In the genomic region with DNA sequence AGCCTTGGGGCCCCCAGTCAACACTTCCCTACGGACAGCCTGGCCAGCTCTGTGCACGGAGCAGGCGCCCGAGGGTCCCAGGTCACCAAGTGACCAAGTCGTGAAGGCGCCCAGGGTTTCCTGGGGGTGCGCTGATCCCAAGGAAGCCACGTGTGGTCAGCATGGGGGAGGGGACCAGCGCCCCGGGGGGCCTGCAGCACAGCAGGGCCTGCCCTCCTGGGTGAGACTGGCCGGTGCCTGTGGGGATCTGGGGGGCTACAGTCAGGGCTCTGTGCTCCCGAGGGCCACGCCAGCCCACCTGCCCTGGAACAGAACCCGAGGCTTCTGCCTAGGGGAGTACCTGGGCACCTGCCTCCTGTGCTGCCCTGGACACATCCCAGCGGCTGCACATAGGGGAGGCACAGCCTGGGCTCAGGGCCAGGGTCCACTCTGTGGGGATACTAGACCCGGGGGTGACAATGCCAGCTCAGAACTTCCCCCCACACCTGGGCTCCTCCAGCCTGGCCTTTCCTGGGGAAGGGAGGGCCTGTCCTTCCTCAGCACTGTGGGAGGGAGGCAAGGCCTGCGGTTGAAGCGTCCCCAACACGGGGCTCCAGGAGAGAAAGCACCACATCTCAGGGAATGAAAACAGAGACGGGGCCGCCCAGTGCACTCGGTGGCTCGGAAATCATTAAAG, we compare ENCODE assay signal across 12 cellular contexts. TPM values are rescaled to one million over a fixed set of nuclear protein-coding genes. Genes with fewer than 3 reads are reported as not detected.
DNase-seq lines count a peak whose midpoint lies in the region; ATAC-seq and TF ChIP-seq lines count a peak whose summit lies in the region.
"Had no signal": no experiment of that assay in that cellular context is flagged by ENCODE, and none has a peak within 500 bp of the region (broad histone marks: within the 10 kb centered on the region; RNA-seq: fewer than 3 reads in every experiment).

No MANE protein-coding gene starts in this region.

- H3K4me3 Mint-ChIP-seq in activated naive CD8-positive, alpha-beta T cell treated with anti-CD3 and anti-CD28 coated beads, Interleukin-2, amount 10 ng/mL, durations not matched to agents 7 days and 5 days, result no peak overlapping the region
- no peak overlapping the region for H3K4me3 Mint-ChIP-seq in activated naive CD8-positive, alpha-beta T cell treated with anti-CD3 and anti-CD28 coated beads for 36 hours
- H3K4me3 Mint-ChIP-seq: activated naive CD8-positive, alpha-beta T cell treated with anti-CD3 and anti-CD28 coated beads, Interleukin-2, amount 50 U/mL, for 24 hours had no signal

- H3K9me3 ChIP-seq in osteoblast (ENCODE audit: low read depth, low read length) (no peaks in the 10 kb centered on the region), vagina (no peaks in the 10 kb centered on the region)

- intact Hi-C loops in Right ventricle myocardium inferior (cut with DNase I) (loop anchor here (5.0 kb wide), 1 partner anchor 303 kb away; no protein-coding TSS in a partner anchor), vagina (cut with DNase I) (loop anchor here (2.0 kb wide), 2 partner anchors 15 to 145 kb away; no protein-coding TSS in a partner anchor)

- H3K27me3 Mint-ChIP-seq in activated naive CD8-positive, alpha-beta T cell treated with anti-CD3 and anti-CD28 coated beads, Interleukin-2, amount 10 ng/mL, durations not matched to agents 7 days and 5 days, result peaks cover 2% of the 10 kb centered on the region
- peaks cover 5% of the 10 kb centered on the region for H3K27me3 Mint-ChIP-seq in activated naive CD8-positive, alpha-beta T cell treated with anti-CD3 and anti-CD28 coated beads for 36 hours

- TF ChIP-seq CTCF in osteoblast (IDR thresholded peaks at IDR 0.05; ENCODE audit: extremely low read depth, low read depth, low read length) (no peak), vagina (IDR thresholded peaks at IDR 0.05) (no peak)

- H3K9me3 Mint-ChIP-seq in activated naive CD8-positive, alpha-beta T cell treated with anti-CD3 and anti-CD28 coated beads, Interleukin-2, amount 10 ng/mL, durations not matched to agents 7 days and 5 days, result no peaks in the 10 kb centered on the region
- no peaks in the 10 kb centered on the region for H3K9me3 Mint-ChIP-seq in activated naive CD8-positive, alpha-beta T cell treated with anti-CD3 and anti-CD28 coated beads for 36 hours
- H3K9me3 Mint-ChIP-seq: activated naive CD8-positive, alpha-beta T cell treated with anti-CD3 and anti-CD28 coated beads, Interleukin-2, amount 50 U/mL, for 24 hours had no signal

- peaks cover 8% of the 10 kb centered on the region for H3K36me3 ChIP-seq in osteoblast (ENCODE audit: insufficient read depth, low read length)
- no peaks in the 10 kb centered on the region for H3K36me3 ChIP-seq in vagina

- H3K27me3 ChIP-seq in osteoblast (ENCODE audit: insufficient read depth, low read length) (no peaks in the 10 kb centered on the region), vagina (no peaks in the 10 kb centered on the region)

- peaks cover 31% of the 10 kb centered on the region for H3K4me1 ChIP-seq in osteoblast (ENCODE audit: insufficient read depth, low read length)
- H3K4me1 ChIP-seq in vagina, result peaks cover 43% of the 10 kb centered on the region

- no peaks in the 10 kb centered on the region for H3K36me3 Mint-ChIP-seq in activated naive CD8-positive, alpha-beta T cell treated with anti-CD3 and anti-CD28 coated beads, Interleukin-2, amount 10 ng/mL, durations not matched to agents 7 days and 5 days
- H3K36me3 Mint-ChIP-seq in activated naive CD8-positive, alpha-beta T cell treated with anti-CD3 and anti-CD28 coated beads for 36 hours, result no peaks in the 10 kb centered on the region

- POLR2A ChIA-PET in activated naive CD8-positive, alpha-beta T cell treated with anti-CD3 and anti-CD28 coated beads, Interleukin-2, amount 10 ng/mL, durations not matched to agents 7 days and 5 days (lab: Charles Lee), result no interaction called here

- no peak overlapping the region for H3K27ac Mint-ChIP-seq in activated naive CD8-positive, alpha-beta T cell treated with anti-CD3 and anti-CD28 coated beads, Interleukin-2, amount 10 ng/mL, durations not matched to agents 7 days and 5 days
- H3K27ac Mint-ChIP-seq in activated naive CD8-positive, alpha-beta T cell treated with anti-CD3 and anti-CD28 coated beads for 36 hours, result no peak overlapping the region
- H3K27ac Mint-ChIP-seq: activated naive CD8-positive, alpha-beta T cell treated with anti-CD3 and anti-CD28 coated beads, Interleukin-2, amount 50 U/mL, for 24 hours had no signal

- H2AFZ ChIP-seq in osteoblast (ENCODE audit: low read length), result peak overlapping the region; percentile 66

- H4K20me1 ChIP-seq in osteoblast (ENCODE audit: insufficient read depth, low read length), result no peaks in the 10 kb centered on the region

- H3K4me2 ChIP-seq in osteoblast (ENCODE audit: insufficient read depth, low read length), result peak overlapping the region; percentile 83

- TF ChIP-seq POLR2A in vagina (IDR thresholded peaks at IDR 0.05), result no peak

- H3K4me1 Mint-ChIP-seq in activated naive CD8-positive, alpha-beta T cell treated with anti-CD3 and anti-CD28 coated beads, Interleukin-2, amount 10 ng/mL, durations not matched to agents 7 days and 5 days, result peaks cover 11% of the 10 kb centered on the region
- H3K4me1 Mint-ChIP-seq in activated naive CD8-positive, alpha-beta T cell treated with anti-CD3 and anti-CD28 coated beads for 36 hours, result peaks cover 12% of the 10 kb centered on the region

- no peak for ATAC-seq in activated naive CD8-positive, alpha-beta T cell treated with anti-CD3 and anti-CD28 coated beads, Interleukin-2, amount 10 ng/mL, durations not matched to agents 7 days and 5 days (ENCODE audit: low read depth)
- ATAC-seq in Right ventricle myocardium inferior (peak; percentile 6), HG03045 (IDR thresholded peaks at IDR 0.05; ENCODE audit: unreplicated experiment) (no peak), GM18861 (IDR thresholded peaks at IDR 0.05; ENCODE audit: unreplicated experiment) (no peak)
- ATAC-seq: activated naive CD8-positive, alpha-beta T cell treated with anti-CD3 and anti-CD28 coated beads, Interleukin-2, amount 50 U/mL, for 24 hours had no signal

- DNase-seq in activated naive CD8-positive, alpha-beta T cell treated with anti-CD3 and anti-CD28 coated beads, Interleukin-2, amount 10 ng/mL, durations not matched to agents 7 days and 5 days, result peak; percentile 23
- no peak for DNase-seq in activated naive CD8-positive, alpha-beta T cell treated with anti-CD3 and anti-CD28 coated beads for 36 hours
- DNase-seq in Right ventricle myocardium inferior (ENCODE audit: missing footprints) (no peak), osteoblast (ENCODE audit: insufficient read length, low spot score, missing footprints) (peak; percentile 93), vagina (ENCODE audit: extremely low spot score in 2 of 2) (peak; percentile 81 to 92), glomerular visceral epithelial cell (ENCODE audit: extremely low spot score) (no peak)
- DNase-seq: activated naive CD8-positive, alpha-beta T cell treated with anti-CD3 and anti-CD28 coated beads, Interleukin-2, amount 50 U/mL, for 24 hours; AML-193 had no signal

- H3K79me2 ChIP-seq in osteoblast (ENCODE audit: insufficient read depth, low read length), result peaks cover 13% of the 10 kb centered on the region

- H3K4me3 ChIP-seq in osteoblast (ENCODE audit: insufficient read depth, low read length), result peak overlapping the region; percentile 60
- peak overlapping the region in 1 of 2 donors; percentile 20 for H3K4me3 ChIP-seq in vagina
- H3K4me3 ChIP-seq: GM12878 had no signal

- H3K27ac ChIP-seq in osteoblast (ENCODE audit: low read depth, low read length), result peak overlapping the region; percentile 100
- H3K27ac ChIP-seq in vagina, result peak overlapping the region; percentile 94
- H3K27ac ChIP-seq: HL-60 had no signal

RNA-seq across cellular contexts. Expression of a gene that starts 6.2 kb away (rescaled TPM):
- 10 to 100 TPM; 26.0 to 27.0 TPM for total RNA-seq in activated naive CD8-positive, alpha-beta T cell treated with anti-CD3 and anti-CD28 coated beads, Interleukin-2, amount 10 ng/mL, durations not matched to agents 7 days and 5 days
- total RNA-seq in activated naive CD8-positive, alpha-beta T cell treated with anti-CD3 and anti-CD28 coated beads for 36 hours, result 10 to 100 TPM; 11.6 to 13.3 TPM
- total RNA-seq in Right ventricle myocardium inferior (16.9 TPM), osteoblast (35.8 and 39.2 TPM in 2 replicates), vagina (38.3 TPM)

Comparison
In these comparisons a context has a peak if more than half of its experiments do, and no peak if none do; other contexts are left out.
1. DNase-seq: peak in activated naive CD8-positive, alpha-beta T cell treated with anti-CD3 and anti-CD28 coated beads, Interleukin-2, amount 10 ng/mL, durations not matched to agents 7 days and 5 days (single experiment), osteoblast (single experiment) and vagina (2 of 2); none in activated naive CD8-positive, alpha-beta T cell treated with anti-CD3 and anti-CD28 coated beads for 36 hours (single experiment), Right ventricle myocardium inferior (single experiment) and glomerular visceral epithelial cell (single experiment).